ENCODE assay signal across 10 cellular contexts in the genomic region with DNA sequence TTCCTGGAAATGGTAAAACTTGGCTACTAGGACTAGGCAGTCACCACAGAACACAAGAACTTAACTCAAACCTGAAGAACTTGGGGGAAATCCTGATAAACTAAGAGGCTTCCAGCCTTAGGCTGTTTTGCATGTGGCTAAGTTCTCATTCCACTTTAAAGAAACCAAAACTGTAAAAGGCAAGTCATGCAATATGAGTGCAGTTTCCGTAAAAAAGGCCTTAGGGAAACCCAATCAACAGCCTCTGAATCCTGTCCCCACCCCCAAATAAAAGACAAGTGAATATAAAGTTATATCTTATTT.
A peak's percentile ranks its signal among the peaks of the same experiment; 100 is the strongest.
DNase-seq lines count a peak whose midpoint lies in the region; ATAC-seq and TF ChIP-seq lines count a peak whose summit lies in the region.
"Had no signal": no experiment of that assay in that cellular context is flagged by ENCODE, and none has a peak within 500 bp of the region (broad histone marks: within the 10 kb centered on the region; RNA-seq: fewer than 3 reads in every experiment).

No MANE protein-coding gene starts in this region.

- no peak overlapping the region for H3K27ac ChIP-seq in tibial nerve

- no peak for TF ChIP-seq EP300 in tibial nerve (IDR thresholded peaks at IDR 0.05)

- no peaks in the 10 kb centered on the region for H3K9me3 ChIP-seq in tibial nerve

- no peak for TF ChIP-seq CTCF in tibial nerve (IDR thresholded peaks at IDR 0.05)

- H3K36me3 Mint-ChIP-seq in activated naive CD8-positive, alpha-beta T cell treated with anti-CD3 and anti-CD28 coated beads, Interleukin-2, amount 10 ng/mL, durations not matched to agents 7 days and 5 days = no peaks in the 10 kb centered on the region
- no peaks in the 10 kb centered on the region for H3K36me3 Mint-ChIP-seq in activated T-helper 1 cell treated with anti-CD3 and anti-CD28 coated beads, Interleukin-12 subunit alpha, Interleukin-12 subunit beta, Interleukin-2, Interleukin-4 antibody, amounts not matched to agents 30 ng/mL and 10 ng/mL and 1 ng/mL, durations not matched to agents 14 hours and 24 hours and 36 hours (ENCODE audit: low read depth)

- peaks cover 0 to 36% (median 7%) of the 10 kb centered on the region in 4 donors for H3K4me1 ChIP-seq in tibial nerve

- POLR2A ChIA-PET in activated naive CD8-positive, alpha-beta T cell treated with anti-CD3 and anti-CD28 coated beads, Interleukin-2, amount 10 ng/mL, durations not matched to agents 7 days and 5 days (lab: Charles Lee) = no interaction called here

- peak overlapping the region; percentile 13 for H3K27ac Mint-ChIP-seq in activated naive CD8-positive, alpha-beta T cell treated with anti-CD3 and anti-CD28 coated beads, Interleukin-2, amount 10 ng/mL, durations not matched to agents 7 days and 5 days
- H3K27ac Mint-ChIP-seq in activated T-helper 1 cell treated with anti-CD3 and anti-CD28 coated beads, Interleukin-12 subunit alpha, Interleukin-12 subunit beta, Interleukin-2, Interleukin-4 antibody, amounts not matched to agents 30 ng/mL and 10 ng/mL and 1 ng/mL, durations not matched to agents 14 hours and 24 hours and 36 hours = no peak overlapping the region

- peaks cover 6% of the 10 kb centered on the region for H3K27me3 Mint-ChIP-seq in activated naive CD8-positive, alpha-beta T cell treated with anti-CD3 and anti-CD28 coated beads, Interleukin-2, amount 10 ng/mL, durations not matched to agents 7 days and 5 days
- H3K27me3 Mint-ChIP-seq in activated T-helper 1 cell treated with anti-CD3 and anti-CD28 coated beads, Interleukin-12 subunit alpha, Interleukin-12 subunit beta, Interleukin-2, Interleukin-4 antibody, amounts not matched to agents 30 ng/mL and 10 ng/mL and 1 ng/mL, durations not matched to agents 14 hours and 24 hours and 36 hours (ENCODE audit: insufficient read depth) = peaks cover 34% of the 10 kb centered on the region

- no peak overlapping the region for H3K4me3 ChIP-seq in tibial nerve

- peaks cover 17% of the 10 kb centered on the region for H3K4me1 Mint-ChIP-seq in activated naive CD8-positive, alpha-beta T cell treated with anti-CD3 and anti-CD28 coated beads, Interleukin-2, amount 10 ng/mL, durations not matched to agents 7 days and 5 days
- peaks cover 24% of the 10 kb centered on the region for H3K4me1 Mint-ChIP-seq in activated T-helper 1 cell treated with anti-CD3 and anti-CD28 coated beads, Interleukin-12 subunit alpha, Interleukin-12 subunit beta, Interleukin-2, Interleukin-4 antibody, amounts not matched to agents 30 ng/mL and 10 ng/mL and 1 ng/mL, durations not matched to agents 14 hours and 24 hours and 36 hours (ENCODE audit: low read depth)

- no peak for TF ChIP-seq POLR2A in tibial nerve (IDR thresholded peaks at IDR 0.05)

- no peaks in the 10 kb centered on the region for H3K36me3 ChIP-seq in tibial nerve

- peak; percentile 54 for ATAC-seq in GM18517 (IDR thresholded peaks at IDR 0.05; ENCODE audit: unreplicated experiment)
- peak; percentile 51 for ATAC-seq in GM21367 (IDR thresholded peaks at IDR 0.05; ENCODE audit: unreplicated experiment)
- peak; percentile 60 for ATAC-seq in HG03095 (IDR thresholded peaks at IDR 0.05; ENCODE audit: unreplicated experiment)
- ATAC-seq in activated naive CD8-positive, alpha-beta T cell treated with anti-CD3 and anti-CD28 coated beads, Interleukin-2, amount 10 ng/mL, durations not matched to agents 7 days and 5 days (ENCODE audit: low read depth) = peak; percentile 46

- no peaks in the 10 kb centered on the region for H3K27me3 ChIP-seq in tibial nerve

- intact Hi-C loops in activated T-helper 1 cell treated with anti-CD3 and anti-CD28 coated beads, Interleukin-12 subunit alpha, Interleukin-12 subunit beta, Interleukin-2, Interleukin-4 antibody, amounts not matched to agents 30 ng/mL and 10 ng/mL and 1 ng/mL, durations not matched to agents 14 hours and 24 hours and 36 hours (cut with micrococcal nuclease) = loop anchor here (1.0 to 5.0 kb wide), 10 partner anchors 23 to 1141 kb away; a partner anchor contains a TSS

- WGBS in tibial nerve, 2 donors = 49 to 61% methylated on average over 1 of the region's 1 CpG

- DNase-seq in activated naive CD8-positive, alpha-beta T cell treated with anti-CD3 and anti-CD28 coated beads, Interleukin-2, amount 10 ng/mL, durations not matched to agents 7 days and 5 days = no peak
- DNase-seq in COLO829 (ENCODE audit: low spot score) (no peak), tibial nerve (ENCODE audit: low spot score in 2 of 2) (no peak)
- no peak for DNase-seq in activated T-helper 1 cell treated with anti-CD3 and anti-CD28 coated beads, Interleukin-12 subunit alpha, Interleukin-12 subunit beta, Interleukin-2, Interleukin-4 antibody, amounts not matched to agents 30 ng/mL and 10 ng/mL and 1 ng/mL, durations not matched to agents 14 hours and 24 hours and 36 hours (ENCODE audit: low spot score)
- no peak for DNase-seq in activated CD4-positive, CD25-positive, alpha-beta regulatory T cell (lab: John Stamatoyannopoulos, UW)
- DNase-seq: DMS153, SHP77 treated with DMSO at 0.1 percent for 48 hours had no signal

- no peak overlapping the region for H3K4me3 Mint-ChIP-seq in activated naive CD8-positive, alpha-beta T cell treated with anti-CD3 and anti-CD28 coated beads, Interleukin-2, amount 10 ng/mL, durations not matched to agents 7 days and 5 days
- no peak overlapping the region for H3K4me3 Mint-ChIP-seq in activated T-helper 1 cell treated with anti-CD3 and anti-CD28 coated beads, Interleukin-12 subunit alpha, Interleukin-12 subunit beta, Interleukin-2, Interleukin-4 antibody, amounts not matched to agents 30 ng/mL and 10 ng/mL and 1 ng/mL, durations not matched to agents 14 hours and 24 hours and 36 hours

- H3K9me3 Mint-ChIP-seq in activated naive CD8-positive, alpha-beta T cell treated with anti-CD3 and anti-CD28 coated beads, Interleukin-2, amount 10 ng/mL, durations not matched to agents 7 days and 5 days = no peaks in the 10 kb centered on the region
- no peaks in the 10 kb centered on the region for H3K9me3 Mint-ChIP-seq in activated T-helper 1 cell treated with anti-CD3 and anti-CD28 coated beads, Interleukin-12 subunit alpha, Interleukin-12 subunit beta, Interleukin-2, Interleukin-4 antibody, amounts not matched to agents 30 ng/mL and 10 ng/mL and 1 ng/mL, durations not matched to agents 14 hours and 24 hours and 36 hours
